Comparison of ENCODE assay signal across 36 cellular contexts in genomic region chr1:202179828-202180750, GRCh38. TPM values are rescaled to one million over a fixed set of nuclear protein-coding genes. Genes with fewer than 3 reads are reported as not detected.
"Had no signal": no experiment of that assay in that cellular context is flagged by ENCODE, and none has a peak within 500 bp of the region (broad histone marks: within the 10 kb centered on the region; RNA-seq: fewer than 3 reads in every experiment).

No MANE protein-coding gene starts in this region.

- H3K4me3 ChIP-seq: ascending aorta, cardiac muscle cell, coronary artery, gastroesophageal sphincter, hepatocyte, right atrium auricular region, smooth muscle cell, testis, transverse colon had no signal

- H3K4me1 ChIP-seq: parathyroid adenoma, testis had no signal

- H2AFZ ChIP-seq: hepatocyte, parathyroid adenoma had no signal

- H3K27me3 Mint-ChIP-seq: activated CD4-positive, alpha-beta memory T cell treated with anti-CD3 and anti-CD28 coated beads for 36 hours; activated T-cell treated with anti-CD3 and anti-CD28 coated beads, Interleukin-2, amount 50 U/mL, for 24 hours had no signal

- H3K9me3 Mint-ChIP-seq: activated CD4-positive, alpha-beta memory T cell treated with anti-CD3 and anti-CD28 coated beads for 36 hours; activated CD4-positive, alpha-beta T cell treated with anti-CD3 and anti-CD28 coated beads, Interleukin-2, amount 10 ng/mL, durations not matched to agents 24 days and 14 days; activated naive CD4-positive, alpha-beta T cell treated with anti-CD3 and anti-CD28 coated beads, Interleukin-2, amount 10 ng/mL, durations not matched to agents 7 days and 5 days; activated naive CD8-positive, alpha-beta T cell treated with anti-CD3 and anti-CD28 coated beads, Interleukin-2, amount 10 ng/mL, durations not matched to agents 7 days and 5 days; activated T-cell treated with anti-CD3 and anti-CD28 coated beads, Interleukin-2, amount 50 U/mL, for 24 hours; brain; effector memory CD8-positive, alpha-beta T cell; naive thymus-derived CD8-positive, alpha-beta T cell; neural crest cell had no signal

- H3K27me3 ChIP-seq: ascending aorta, cardiac muscle cell, hepatocyte, right atrium auricular region, testis, transverse colon had no signal

- H3K27ac ChIP-seq: ascending aorta, cardiac muscle cell, coronary artery, gastroesophageal sphincter, hepatocyte, parathyroid adenoma, right atrium auricular region, testis, transverse colon had no signal

- H3K4me3 Mint-ChIP-seq: activated CD4-positive, alpha-beta memory T cell treated with anti-CD3 and anti-CD28 coated beads for 36 hours; activated CD4-positive, alpha-beta T cell treated with anti-CD3 and anti-CD28 coated beads, Interleukin-2, amount 10 ng/mL, durations not matched to agents 24 days and 14 days; activated naive CD4-positive, alpha-beta T cell treated with anti-CD3 and anti-CD28 coated beads, Interleukin-2, amount 10 ng/mL, durations not matched to agents 7 days and 5 days; activated naive CD8-positive, alpha-beta T cell treated with anti-CD3 and anti-CD28 coated beads, Interleukin-2, amount 10 ng/mL, durations not matched to agents 7 days and 5 days; activated T-cell treated with anti-CD3 and anti-CD28 coated beads, Interleukin-2, amount 50 U/mL, for 24 hours; brain; effector memory CD8-positive, alpha-beta T cell; naive thymus-derived CD8-positive, alpha-beta T cell; neural crest cell had no signal

- H3K9ac ChIP-seq: parathyroid adenoma had no signal

- H3K79me2 ChIP-seq: hepatocyte, parathyroid adenoma had no signal

- H3K4me2 ChIP-seq: hepatocyte, smooth muscle cell had no signal

- DNase-seq: activated CD4-positive, alpha-beta memory T cell treated with anti-CD3 and anti-CD28 coated beads for 36 hours; activated CD4-positive, alpha-beta T cell treated with anti-CD3 and anti-CD28 coated beads, Interleukin-2, amount 10 ng/mL, durations not matched to agents 24 days and 14 days; activated CD4-positive, CD25-positive, alpha-beta regulatory T cell treated with anti-CD3 and anti-CD28 coated beads, Interleukin-2, amount 50 U/mL, for 72 hours; activated CD8-positive, alpha-beta memory T cell treated with anti-CD3 and anti-CD28 coated beads, Interleukin-2, amount 50 U/mL, for 48 hours; activated gamma-delta T cell; activated naive CD4-positive, alpha-beta T cell treated with anti-CD3 and anti-CD28 coated beads, Interleukin-2, amount 10 ng/mL, durations not matched to agents 7 days and 5 days; activated naive CD8-positive, alpha-beta T cell treated with anti-CD3 and anti-CD28 coated beads, Interleukin-2, amount 10 ng/mL, durations not matched to agents 7 days and 5 days; activated T-cell treated with anti-CD3 and anti-CD28 coated beads, Interleukin-2, amount 50 U/mL, for 24 hours; effector memory CD8-positive, alpha-beta T cell; left cardiac atrium; left ventricle myocardium superior; mammary epithelial cell; midbrain; naive thymus-derived CD8-positive, alpha-beta T cell; occipital lobe; stimulated activated CD4-positive, alpha-beta T cell treated with anti-CD3 and anti-CD28 coated beads, Interleukin-15, amount 100 ng/mL, for 24 hours; stimulated activated CD4-positive, alpha-beta T cell treated with anti-CD3 and anti-CD28 coated beads, Interleukin-2, amount 100 ng/mL, for 24 hours; stimulated activated naive CD8-positive, alpha-beta T cell treated with anti-CD3 and anti-CD28 coated beads, Interleukin-15, Interleukin-2, amounts not matched to agents 100 U/mL and 50 U/mL, for 24 hours; T-helper 2 cell; testis; transverse colon had no signal

- ATAC-seq: effector memory CD8-positive, alpha-beta T cell; gastroesophageal sphincter; left cardiac atrium; left ventricle myocardium superior; naive thymus-derived CD8-positive, alpha-beta T cell; stimulated activated naive CD8-positive, alpha-beta T cell treated with anti-CD3 and anti-CD28 coated beads, Interleukin-15, Interleukin-2, amounts not matched to agents 100 U/mL and 50 U/mL, for 24 hours had no signal

- H3K9me3 ChIP-seq: ascending aorta, gastroesophageal sphincter, right atrium auricular region, testis, transverse colon had no signal

- H3K36me3 Mint-ChIP-seq: activated CD4-positive, alpha-beta memory T cell treated with anti-CD3 and anti-CD28 coated beads for 36 hours; activated naive CD4-positive, alpha-beta T cell treated with anti-CD3 and anti-CD28 coated beads, Interleukin-2, amount 10 ng/mL, durations not matched to agents 7 days and 5 days; activated naive CD8-positive, alpha-beta T cell treated with anti-CD3 and anti-CD28 coated beads, Interleukin-2, amount 10 ng/mL, durations not matched to agents 7 days and 5 days; brain; naive thymus-derived CD8-positive, alpha-beta T cell had no signal

- H3K27ac Mint-ChIP-seq: activated CD4-positive, alpha-beta memory T cell treated with anti-CD3 and anti-CD28 coated beads for 36 hours; activated CD4-positive, alpha-beta T cell treated with anti-CD3 and anti-CD28 coated beads, Interleukin-2, amount 10 ng/mL, durations not matched to agents 24 days and 14 days; activated naive CD4-positive, alpha-beta T cell treated with anti-CD3 and anti-CD28 coated beads, Interleukin-2, amount 10 ng/mL, durations not matched to agents 7 days and 5 days; activated naive CD8-positive, alpha-beta T cell treated with anti-CD3 and anti-CD28 coated beads, Interleukin-2, amount 10 ng/mL, durations not matched to agents 7 days and 5 days; activated T-cell treated with anti-CD3 and anti-CD28 coated beads, Interleukin-2, amount 50 U/mL, for 24 hours; brain; effector memory CD8-positive, alpha-beta T cell had no signal

- H3K36me3 ChIP-seq: ascending aorta, cardiac muscle cell, gastroesophageal sphincter, right atrium auricular region, transverse colon had no signal

RNA-seq across cellular contexts. Expression of gene LGR6, which starts 13.5 kb away (rescaled TPM):
- total RNA-seq: activated CD4-positive, alpha-beta T cell treated with anti-CD3 and anti-CD28 coated beads, Interleukin-2, amount 10 ng/mL, durations not matched to agents 24 days and 14 days; cardiac muscle cell; endothelial cell of umbilical vein; fibroblast of lung; fibroblast of villous mesenchyme; pulmonary artery endothelial cell had no signal
- polyA plus RNA-seq: endothelial cell of umbilical vein had no signal

RNA-seq across cellular contexts. Expression of gene PTPN7, which starts 19.7 kb away (rescaled TPM):
- total RNA-seq: ascending aorta, cardiac muscle cell, fibroblast of lung, fibroblast of villous mesenchyme, hepatocyte, mammary epithelial cell, neural crest cell, smooth muscle cell had no signal
- polyA plus RNA-seq: cardiac muscle cell, fibroblast of lung, smooth muscle cell had no signal

RNA-seq across cellular contexts. Expression of gene GPR37L1, which starts 57.4 kb away (rescaled TPM):
- total RNA-seq: activated CD4-positive, alpha-beta memory T cell treated with anti-CD3 and anti-CD28 coated beads for 36 hours; activated CD4-positive, alpha-beta T cell treated with anti-CD3 and anti-CD28 coated beads, Interleukin-2, amount 10 ng/mL, durations not matched to agents 24 days and 14 days; activated naive CD8-positive, alpha-beta T cell treated with anti-CD3 and anti-CD28 coated beads, Interleukin-2, amount 10 ng/mL, durations not matched to agents 7 days and 5 days; ascending aorta; cardiac muscle cell; endothelial cell of umbilical vein; fibroblast of lung; hepatocyte; mammary epithelial cell; naive thymus-derived CD8-positive, alpha-beta T cell; pulmonary artery endothelial cell; smooth muscle cell had no signal
- polyA plus RNA-seq: cardiac muscle cell, endothelial cell of umbilical vein, fibroblast of lung, keratinocyte, smooth muscle cell had no signal
